In the genomic region with DNA sequence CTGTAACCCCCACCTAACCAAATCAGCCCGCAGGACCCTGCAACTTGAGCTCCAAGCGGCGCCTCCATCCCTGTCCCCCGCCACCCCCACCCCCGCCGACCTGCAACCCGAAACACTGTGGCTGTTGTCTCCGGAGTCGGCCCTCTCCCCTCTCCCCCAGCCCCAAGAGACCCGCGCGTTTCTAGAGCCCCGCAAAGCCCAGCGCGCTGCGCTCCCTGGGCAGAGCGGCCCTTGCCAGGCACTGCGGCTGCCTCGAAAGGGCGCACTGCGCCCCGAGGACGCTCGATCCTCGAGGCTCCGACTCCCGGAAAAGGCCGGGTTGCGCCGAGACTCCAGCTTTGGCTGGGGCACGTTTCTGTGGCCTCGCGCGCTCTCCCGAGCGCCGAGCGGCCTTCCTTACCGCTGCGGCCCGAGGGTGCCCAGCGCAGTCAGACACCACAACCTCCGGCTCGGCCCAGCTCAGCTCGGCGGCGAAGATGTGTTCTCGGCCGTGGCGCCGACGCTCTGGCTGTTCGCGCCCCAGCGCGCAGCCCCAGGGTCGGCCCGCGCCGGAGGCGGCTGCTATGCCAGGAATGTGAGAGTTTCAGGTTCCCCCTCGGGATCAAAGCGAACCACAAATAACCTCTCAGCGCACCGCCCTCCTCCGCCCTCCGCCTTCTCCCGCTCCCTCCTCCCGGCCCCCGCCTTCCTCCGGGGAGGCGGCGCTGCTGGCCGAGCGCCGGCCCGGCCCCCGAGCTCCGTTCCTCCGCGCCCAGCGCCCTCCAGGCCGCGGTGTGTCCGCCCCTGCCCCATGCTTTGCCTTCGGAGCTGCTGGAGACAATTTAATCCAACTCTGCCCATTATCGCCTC, we compare ENCODE assay signal across 8 cellular contexts. TPM values are rescaled to one million over a fixed set of nuclear protein-coding genes. Genes with fewer than 3 reads are reported as not detected.
DNase-seq lines count a peak whose midpoint lies in the region; ATAC-seq and TF ChIP-seq lines count a peak whose summit lies in the region.

A gene (minus strand): TSS at position 506 of the 849 bp plus-strand sequence. CDS start 3,014 bp downstream, outside the sequence.

- peaks cover 25 to 32% of the 10 kb centered on the region in 2 experiments for H3K36me3 ChIP-seq in SK-N-SH (replicated peaks in 1 of 2; ENCODE audit: control insufficient read depth in 1 of 2, insufficient read depth in 2 of 2, low read length in 1 of 2)

- H3K9me2 ChIP-seq in SK-N-SH = no peaks in the 10 kb centered on the region

- H3K36me3 Mint-ChIP-seq in activated T-cell treated with anti-CD3 and anti-CD28 coated beads, Interleukin-2, amount 50 U/mL, for 4 hours (ENCODE audit: insufficient read depth) = no peaks in the 10 kb centered on the region

- H3K4me1 ChIP-seq in SK-N-SH (ENCODE audit: control insufficient read depth in 1 of 2, insufficient read depth in 2 of 2, low read depth in 1 of 2, low read length in 1 of 2) = peaks cover 11 to 35% of the 10 kb centered on the region in 2 experiments; a peak in 3 of 4 replicates

- peak; percentile 46 to 60 for ATAC-seq in activated T-cell treated with anti-CD3 and anti-CD28 coated beads, Interleukin-2, amount 50 U/mL, for 4 hours
- no peak for ATAC-seq in GM21717 (IDR thresholded peaks at IDR 0.05; ENCODE audit: unreplicated experiment)

- 1% methylated on average over 33 of the region's 87 CpGs for WGBS in SK-N-SH (ENCODE audit: low lambda C conversion rate)

- H3K4me2 ChIP-seq in SK-N-SH = peak within 1 kb of the TSS; percentile 89

- POLR2A ChIA-PET in SK-N-SH (lab: Yijun Ruan, JAX) = interaction anchor here (1.4 kb wide), 2 partner anchors 10 to 13 kb away, joined by 4 to 6 read pairs; no protein-coding TSS in a partner anchor

- H2AFZ ChIP-seq in SK-N-SH (ENCODE audit: low read depth) = no peak within 1 kb of the TSS

- H3K4me3 ChIP-seq in SK-N-SH (ENCODE audit: low read depth in 2 of 2, low read length in 1 of 2) = peak within 1 kb of the TSS; percentile 80 to 99

- H3K9me3 ChIP-seq in SK-N-SH = no peaks in the 10 kb centered on the region

- peaks cover 57% of the 10 kb centered on the region for H3K79me2 ChIP-seq in SK-N-SH (ENCODE audit: insufficient read depth)

- TF ChIP-seq RAD21 in Ishikawa (IDR thresholded peaks at IDR 0.05; ENCODE audit: low read depth) (peak; percentile 27), SK-N-SH (IDR thresholded peaks at IDR 0.05; ENCODE audit: low read length) (no peak)

- no peak for TF ChIP-seq CTCF in SK-N-SH (IDR thresholded peaks at IDR 0.05)

- CTCF ChIA-PET in SK-N-SH (lab: Yijun Ruan, JAX) = interaction anchor here (0.7 to 2.4 kb wide), 4 partner anchors 65 to 100 kb away, joined by 3 to 9 read pairs (median 4); no protein-coding TSS in a partner anchor

- TF ChIP-seq EP300 in Ishikawa (IDR thresholded peaks at IDR 0.05; ENCODE audit: borderline replicate concordance) (peak; percentile 98), SK-N-SH (IDR thresholded peaks at IDR 0.05; ENCODE audit: borderline replicate concordance in 1 of 2, low read depth in 1 of 2, low read length in 1 of 2) (peak in 1 of 2 experiments; percentile 81; a peak in 2 of 4 replicates)

- peak within 1 kb of the TSS; percentile 100 for H3K9ac ChIP-seq in SK-N-SH

- H3K4me3 Mint-ChIP-seq in activated T-cell treated with anti-CD3 and anti-CD28 coated beads, Interleukin-2, amount 50 U/mL, for 4 hours = peak within 1 kb of the TSS; percentile 77

- H3K9me3 Mint-ChIP-seq in activated T-cell treated with anti-CD3 and anti-CD28 coated beads, Interleukin-2, amount 50 U/mL, for 4 hours = no peaks in the 10 kb centered on the region

- no peaks in the 10 kb centered on the region for H3K27me3 ChIP-seq in SK-N-SH (ENCODE audit: insufficient read depth)

- H4K20me1 ChIP-seq in SK-N-SH (ENCODE audit: insufficient read depth) = peaks cover 42% of the 10 kb centered on the region

- peaks cover 29% of the 10 kb centered on the region for H3F3A ChIP-seq in SK-N-SH (replicated peaks; ENCODE audit: insufficient read depth)

- no peak for DNase-seq in activated T-cell treated with anti-CD3 and anti-CD28 coated beads, Interleukin-2, amount 50 U/mL, for 4 hours
- DNase-seq in activated T-cell treated with anti-CD3 and anti-CD28 coated beads, Interleukin-2, amount 50 U/mL, for 1 hour = no peak
- DNase-seq in SK-N-SH (peak; percentile 91), dermis microvascular lymphatic vessel endothelial cell (ENCODE audit: low read depth in 2 of 2) (peak; percentile 81 to 94), kidney tubule cell (ENCODE audit: low spot score) (peak; percentile 98), smooth muscle cell of the brain vasculature (ENCODE audit: low read depth, low spot score) (peak; percentile 85)

- peaks cover 44% of the 10 kb centered on the region for H3K27me3 Mint-ChIP-seq in activated T-cell treated with anti-CD3 and anti-CD28 coated beads, Interleukin-2, amount 50 U/mL, for 4 hours (ENCODE audit: low read depth)

- H3K27ac ChIP-seq in SK-N-SH (ENCODE audit: low read depth in 2 of 2, low read length in 1 of 2) = peak within 1 kb of the TSS; percentile 88 to 99

- peaks cover 6% of the 10 kb centered on the region for H3K4me1 Mint-ChIP-seq in activated T-cell treated with anti-CD3 and anti-CD28 coated beads, Interleukin-2, amount 50 U/mL, for 4 hours (ENCODE audit: low read depth)

TF ChIP-seq in Ishikawa, 13 proteins besides CTCF, POLR2A, EP300 and RAD21 (continues in another document):
- TF ChIP-seq FOXM1 (IDR thresholded peaks at IDR 0.05; ENCODE audit: borderline replicate concordance, low read depth) = peak; percentile 86
- TF ChIP-seq CREB1 (IDR thresholded peaks at IDR 0.05; ENCODE audit: low read depth) = peak; percentile 32; the same call in 1 of the 2 replicates
- no peak; the same call in 1 of the 2 replicates for TF ChIP-seq ZBTB7A (IDR thresholded peaks at IDR 0.05; ENCODE audit: low read depth)
- TF ChIP-seq, protein P1, sequence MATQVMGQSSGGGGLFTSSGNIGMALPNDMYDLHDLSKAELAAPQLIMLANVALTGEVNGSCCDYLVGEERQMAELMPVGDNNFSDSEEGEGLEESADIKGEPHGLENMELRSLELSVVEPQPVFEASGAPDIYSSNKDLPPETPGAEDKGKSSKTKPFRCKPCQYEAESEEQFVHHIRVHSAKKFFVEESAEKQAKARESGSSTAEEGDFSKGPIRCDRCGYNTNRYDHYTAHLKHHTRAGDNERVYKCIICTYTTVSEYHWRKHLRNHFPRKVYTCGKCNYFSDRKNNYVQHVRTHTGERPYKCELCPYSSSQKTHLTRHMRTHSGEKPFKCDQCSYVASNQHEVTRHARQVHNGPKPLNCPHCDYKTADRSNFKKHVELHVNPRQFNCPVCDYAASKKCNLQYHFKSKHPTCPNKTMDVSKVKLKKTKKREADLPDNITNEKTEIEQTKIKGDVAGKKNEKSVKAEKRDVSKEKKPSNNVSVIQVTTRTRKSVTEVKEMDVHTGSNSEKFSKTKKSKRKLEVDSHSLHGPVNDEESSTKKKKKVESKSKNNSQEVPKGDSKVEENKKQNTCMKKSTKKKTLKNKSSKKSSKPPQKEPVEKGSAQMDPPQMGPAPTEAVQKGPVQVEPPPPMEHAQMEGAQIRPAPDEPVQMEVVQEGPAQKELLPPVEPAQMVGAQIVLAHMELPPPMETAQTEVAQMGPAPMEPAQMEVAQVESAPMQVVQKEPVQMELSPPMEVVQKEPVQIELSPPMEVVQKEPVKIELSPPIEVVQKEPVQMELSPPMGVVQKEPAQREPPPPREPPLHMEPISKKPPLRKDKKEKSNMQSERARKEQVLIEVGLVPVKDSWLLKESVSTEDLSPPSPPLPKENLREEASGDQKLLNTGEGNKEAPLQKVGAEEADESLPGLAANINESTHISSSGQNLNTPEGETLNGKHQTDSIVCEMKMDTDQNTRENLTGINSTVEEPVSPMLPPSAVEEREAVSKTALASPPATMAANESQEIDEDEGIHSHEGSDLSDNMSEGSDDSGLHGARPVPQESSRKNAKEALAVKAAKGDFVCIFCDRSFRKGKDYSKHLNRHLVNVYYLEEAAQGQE (IDR thresholded peaks at IDR 0.05; ENCODE audit: low read depth) = no peak
- TF ChIP-seq TCF12 (IDR thresholded peaks at IDR 0.05; ENCODE audit: low read depth) = peak; percentile 97

TF ChIP-seq in SK-N-SH, 30 proteins besides CTCF, POLR2A, EP300 and RAD21 (continues in another document):
- TF ChIP-seq SMC3 (IDR thresholded peaks at IDR 0.05; ENCODE audit: low read depth, low read length) = no peak
- no peak for TF ChIP-seq MXI1 (IDR thresholded peaks at IDR 0.05; ENCODE audit: low read depth, low read length)
- TF ChIP-seq, protein P2, sequence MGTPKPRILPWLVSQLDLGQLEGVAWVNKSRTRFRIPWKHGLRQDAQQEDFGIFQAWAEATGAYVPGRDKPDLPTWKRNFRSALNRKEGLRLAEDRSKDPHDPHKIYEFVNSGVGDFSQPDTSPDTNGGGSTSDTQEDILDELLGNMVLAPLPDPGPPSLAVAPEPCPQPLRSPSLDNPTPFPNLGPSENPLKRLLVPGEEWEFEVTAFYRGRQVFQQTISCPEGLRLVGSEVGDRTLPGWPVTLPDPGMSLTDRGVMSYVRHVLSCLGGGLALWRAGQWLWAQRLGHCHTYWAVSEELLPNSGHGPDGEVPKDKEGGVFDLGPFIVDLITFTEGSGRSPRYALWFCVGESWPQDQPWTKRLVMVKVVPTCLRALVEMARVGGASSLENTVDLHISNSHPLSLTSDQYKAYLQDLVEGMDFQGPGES (IDR thresholded peaks at IDR 0.05; ENCODE audit: low read depth, low read length) = no peak
- peak; percentile 99 for TF ChIP-seq TAF1 (IDR thresholded peaks at IDR 0.05; ENCODE audit: borderline replicate concordance, low read depth, low read length)
- no peak for TF ChIP-seq GATA2 (CRISPR knock-in tag; IDR thresholded peaks at IDR 0.05)
- TF ChIP-seq RXRA (IDR thresholded peaks at IDR 0.05; ENCODE audit: borderline replicate concordance, low read depth) = peak; percentile 94; the same call in 1 of the 2 replicates
- TF ChIP-seq, protein P3, sequence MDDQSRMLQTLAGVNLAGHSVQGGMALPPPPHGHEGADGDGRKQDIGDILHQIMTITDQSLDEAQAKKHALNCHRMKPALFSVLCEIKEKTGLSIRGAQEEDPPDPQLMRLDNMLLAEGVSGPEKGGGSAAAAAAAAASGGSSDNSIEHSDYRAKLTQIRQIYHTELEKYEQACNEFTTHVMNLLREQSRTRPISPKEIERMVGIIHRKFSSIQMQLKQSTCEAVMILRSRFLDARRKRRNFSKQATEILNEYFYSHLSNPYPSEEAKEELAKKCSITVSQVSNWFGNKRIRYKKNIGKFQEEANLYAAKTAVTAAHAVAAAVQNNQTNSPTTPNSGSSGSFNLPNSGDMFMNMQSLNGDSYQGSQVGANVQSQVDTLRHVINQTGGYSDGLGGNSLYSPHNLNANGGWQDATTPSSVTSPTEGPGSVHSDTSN (IDR thresholded peaks at IDR 0.05) = peak; percentile 72

RNA-seq across cellular contexts. Expression of the gene that starts here (rescaled TPM):
- total RNA-seq in activated T-cell treated with anti-CD3 and anti-CD28 coated beads, Interleukin-2, amount 50 U/mL, for 4 hours = under 1 TPM; 0.16 to 0.87 (median 0.20) TPM
- 163 and 185 TPM in 2 replicates for polyA plus RNA-seq in SK-N-SH (2012; rRNA removed)
- 91.0 and 115 TPM in 2 replicates for polyA plus RNA-seq in SK-N-SH (2012; cell fraction: cytosol; rRNA removed)
- polyA plus RNA-seq in SK-N-SH (2012; cell fraction: nucleus; rRNA removed) = 312 and 373 TPM in 2 replicates
- total RNA-seq in dermis microvascular lymphatic vessel endothelial cell = 41.6 and 62.2 TPM in 2 replicates

Comparison
In these comparisons a context has a peak if more than half of its experiments do, and no peak if none do; other contexts are left out.
1. RNA of the gene that starts here (total RNA-seq): 41.6 to 62.2 TPM in dermis microvascular lymphatic vessel endothelial cell; 0.16 to 0.87 TPM in activated T-cell treated with anti-CD3 and anti-CD28 coated beads, Interleukin-2, amount 50 U/mL, for 4 hours; every median in the first group is over 10 times any median in the second.
2. Peak in ATAC-seq in activated T-cell treated with anti-CD3 and anti-CD28 coated beads, Interleukin-2, amount 50 U/mL, for 4 hours; RNA of the gene not detected or under 1 TPM.
3. DNase-seq: peak in SK-N-SH (single experiment), dermis microvascular lymphatic vessel endothelial cell (2 of 2), kidney tubule cell (single experiment) and smooth muscle cell of the brain vasculature (single experiment); none in activated T-cell treated with anti-CD3 and anti-CD28 coated beads, Interleukin-2, amount 50 U/mL, for 4 hours (single experiment) and activated T-cell treated with anti-CD3 and anti-CD28 coated beads, Interleukin-2, amount 50 U/mL, for 1 hour (single experiment).